Comparison of ENCODE assay signal across 9 cellular contexts in genomic region chr4:51906167-51906647, GRCh38.
DNase-seq lines count a peak whose midpoint lies in the region; ATAC-seq, FAIRE-seq and TF ChIP-seq lines count a peak whose summit lies in the region.
"Had no signal": no experiment of that assay in that cellular context is flagged by ENCODE, and none has a peak within 500 bp of the region (broad histone marks: within the 10 kb centered on the region; RNA-seq: fewer than 3 reads in every experiment).

No MANE protein-coding gene starts in this region.

- no peaks in the 10 kb centered on the region for H3K27me3 Mint-ChIP-seq in activated CD4-positive, alpha-beta T cell treated with anti-CD3 and anti-CD28 coated beads for 36 hours
- H3K27me3 Mint-ChIP-seq in nephron progenitor cell (ENCODE audit: low read depth, poor library complexity) = no peaks in the 10 kb centered on the region

- peak; percentile 84 for ATAC-seq in activated CD4-positive, alpha-beta T cell treated with anti-CD3 and anti-CD28 coated beads for 36 hours
- ATAC-seq in HG02852 (IDR thresholded peaks at IDR 0.05; ENCODE audit: unreplicated experiment) = peak; percentile 98
- ATAC-seq: A549 had no signal

- no peak overlapping the region for H3K27ac ChIP-seq in caudate nucleus (ENCODE audit: low read depth, low read length)

- no peak for FAIRE-seq in RCC 7860 (lab: Jason Lieb, UNC)
- FAIRE-seq: A549 had no signal

- peaks cover 48% of the 10 kb centered on the region for H3K36me3 Mint-ChIP-seq in activated CD4-positive, alpha-beta T cell treated with anti-CD3 and anti-CD28 coated beads for 36 hours (ENCODE audit: low read depth)
- H3K36me3 Mint-ChIP-seq in nephron progenitor cell (ENCODE audit: low read depth) = peaks cover 72% of the 10 kb centered on the region

- CTCF ChIA-PET in activated CD4-positive, alpha-beta T cell treated with anti-CD3 and anti-CD28 coated beads for 36 hours (lab: Charles Lee) = interaction anchor here (3.1 kb wide), 1 partner anchor 11 kb away, joined by 12 read pairs; no protein-coding TSS in a partner anchor

- DNase-seq in activated CD4-positive, alpha-beta T cell treated with anti-CD3 and anti-CD28 coated beads for 36 hours = peak; percentile 37
- no peak for DNase-seq in activated CD4-positive, alpha-beta T cell treated with anti-CD3 and anti-CD28 coated beads for 1 hour
- peak; percentile 90 for DNase-seq in OCI-M1 (lab: John Stamatoyannopoulos, UW)
- no peak for DNase-seq in nephron progenitor cell
- DNase-seq in HPDE6-E6E7 (ENCODE audit: extremely low spot score) = no peak
- no peak for DNase-seq in caudate nucleus (lab: John Stamatoyannopoulos, UW)
- DNase-seq in RCC 7860 (ENCODE audit: low spot score) = no peak

- POLR2A ChIA-PET in activated CD4-positive, alpha-beta T cell treated with anti-CD3 and anti-CD28 coated beads for 36 hours (lab: Charles Lee) = no interaction called here

- peaks cover 8% of the 10 kb centered on the region for H3K4me1 Mint-ChIP-seq in activated CD4-positive, alpha-beta T cell treated with anti-CD3 and anti-CD28 coated beads for 36 hours
- H3K4me1 Mint-ChIP-seq in nephron progenitor cell = no peaks in the 10 kb centered on the region

- no peak overlapping the region for H3K27ac Mint-ChIP-seq in activated CD4-positive, alpha-beta T cell treated with anti-CD3 and anti-CD28 coated beads for 36 hours
- H3K27ac Mint-ChIP-seq in nephron progenitor cell = peak overlapping the region; percentile 24

- TF ChIP-seq CTCF in nephron progenitor cell (IDR thresholded peaks at IDR 0.05) = no peak

- H3K9me3 Mint-ChIP-seq in activated CD4-positive, alpha-beta T cell treated with anti-CD3 and anti-CD28 coated beads for 36 hours (ENCODE audit: low read depth) = no peaks in the 10 kb centered on the region
- H3K9me3 Mint-ChIP-seq in nephron progenitor cell = no peaks in the 10 kb centered on the region

- intact Hi-C loops in activated CD4-positive, alpha-beta T cell treated with anti-CD3 and anti-CD28 coated beads for 36 hours (cut with DNase I, micrococcal nuclease) = no loop called here

- H3K4me3 Mint-ChIP-seq in activated CD4-positive, alpha-beta T cell treated with anti-CD3 and anti-CD28 coated beads for 36 hours = no peak overlapping the region
- no peak overlapping the region for H3K4me3 Mint-ChIP-seq in nephron progenitor cell

Comparison
In these comparisons a context has a peak if more than half of its experiments do, and no peak if none do; other contexts are left out.
1. DNase-seq: peak in activated CD4-positive, alpha-beta T cell treated with anti-CD3 and anti-CD28 coated beads for 36 hours (single experiment) and OCI-M1 (single experiment); none in activated CD4-positive, alpha-beta T cell treated with anti-CD3 and anti-CD28 coated beads for 1 hour (single experiment), nephron progenitor cell (single experiment), HPDE6-E6E7 (single experiment), caudate nucleus (0 of 61) and RCC 7860 (single experiment).